ENCODE assay signal across 13 cellular contexts in the genomic region with DNA sequence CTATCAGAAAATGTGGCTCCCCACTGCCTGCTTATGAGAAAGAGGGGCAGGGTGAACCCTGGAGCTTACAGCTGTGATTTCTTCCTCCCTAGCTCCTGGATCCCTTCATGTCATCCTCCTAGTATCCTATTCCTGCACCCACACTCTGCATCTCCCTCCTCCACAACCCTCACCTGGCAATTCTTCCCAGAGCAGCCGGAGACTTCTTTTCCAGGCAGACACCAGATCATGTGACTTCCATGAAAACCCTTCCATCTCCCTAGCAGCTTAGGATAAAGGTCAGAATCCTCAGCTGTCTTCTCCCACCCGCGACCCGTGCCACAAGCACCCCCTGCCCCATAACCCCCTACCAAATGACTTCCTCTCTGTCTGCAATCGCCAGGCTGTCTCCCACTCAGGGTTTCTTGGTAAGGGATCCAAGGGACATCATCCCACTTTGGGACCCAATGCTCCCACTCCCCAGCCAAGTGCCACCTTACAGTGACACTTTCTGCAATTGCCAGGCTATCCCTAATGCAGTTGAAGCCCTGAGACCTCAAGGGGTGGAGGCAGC.
DNase-seq lines count a peak whose midpoint lies in the region; ATAC-seq and TF ChIP-seq lines count a peak whose summit lies in the region.
"Had no signal": no experiment of that assay in that cellular context is flagged by ENCODE, and none has a peak within 500 bp of the region (broad histone marks: within the 10 kb centered on the region; RNA-seq: fewer than 3 reads in every experiment).

No MANE protein-coding gene starts in this region.

- no peak for TF ChIP-seq CTCF in brain (conservative IDR thresholded peaks at IDR 0.05)
- TF ChIP-seq CTCF in endodermal cell (conservative IDR thresholded peaks at IDR 0.05) = no peak
- no peak for TF ChIP-seq CTCF in MCF 10A (IDR thresholded peaks at IDR 0.05; ENCODE audit: unreplicated experiment)

- H2BK120ac ChIP-seq in neuronal stem cell (ENCODE audit: low read depth, low read length) = no peak overlapping the region

- no peaks in the 10 kb centered on the region for H3K9me3 ChIP-seq in endodermal cell (ENCODE audit: control insufficient read depth, low read length)
- H3K9me3 ChIP-seq in neuronal stem cell (replicated peaks in 1 of 2; ENCODE audit: control insufficient read depth in 2 of 2, insufficient read depth in 1 of 2, low read depth in 1 of 2, low read length in 2 of 2) = no peaks in the 10 kb centered on the region

- H3K4me3 ChIP-seq in endodermal cell (ENCODE audit: low read length) (no peak overlapping the region), neuronal stem cell (ENCODE audit: low read length in 2 of 2) (no peak overlapping the region)
- H3K4me3 ChIP-seq: GM23338 had no signal

- no peak overlapping the region for H3K23ac ChIP-seq in neuronal stem cell (ENCODE audit: low read depth, low read length, poor library complexity)

- 91 to 93% methylated on average over 5 of the region's 5 CpGs for WGBS in endodermal cell (ENCODE audit: insufficient coverage in 1 of 2, insufficient read length in 1 of 2), 2 experiments
- no CpG with 5 or more reads among the region's 5 CpGs for WGBS in neuronal stem cell (ENCODE audit: extremely low coverage in 2 of 2, insufficient read length in 2 of 2, insufficient replicate concordance in 1 of 2), 2 donors

- H3K27me3 Mint-ChIP-seq in brain = peaks cover 5% of the 10 kb centered on the region
- peaks cover 14% of the 10 kb centered on the region for H3K27me3 Mint-ChIP-seq in endodermal cell (ENCODE audit: insufficient read depth)
- peaks cover 14% of the 10 kb centered on the region for H3K27me3 Mint-ChIP-seq in MCF 10A (ENCODE audit: insufficient read depth, unreplicated experiment)
- peaks cover 8% of the 10 kb centered on the region for H3K27me3 Mint-ChIP-seq in stimulated activated naive CD8-positive, alpha-beta T cell treated with anti-CD3 and anti-CD28 coated beads, Interleukin-15, amount 100 ng/mL, for 72 hours
- H3K27me3 Mint-ChIP-seq: B cell had no signal

- H3K4me3 Mint-ChIP-seq in brain = no peak overlapping the region
- no peak overlapping the region for H3K4me3 Mint-ChIP-seq in endodermal cell
- H3K4me3 Mint-ChIP-seq in MCF 10A (ENCODE audit: unreplicated experiment) = no peak overlapping the region
- H3K4me3 Mint-ChIP-seq in stimulated activated naive CD8-positive, alpha-beta T cell treated with anti-CD3 and anti-CD28 coated beads, Interleukin-15, amount 100 ng/mL, for 72 hours = no peak overlapping the region
- H3K4me3 Mint-ChIP-seq: B cell; CD4-positive, alpha-beta T cell; GM23338; H9 had no signal

- ATAC-seq in GM18873 (IDR thresholded peaks at IDR 0.05; ENCODE audit: low FRiP score, unreplicated experiment) (no peak), GM21515 (IDR thresholded peaks at IDR 0.05; ENCODE audit: unreplicated experiment) (no peak)
- no peak for ATAC-seq in stimulated activated naive CD8-positive, alpha-beta T cell treated with anti-CD3 and anti-CD28 coated beads, Interleukin-15, amount 100 ng/mL, for 72 hours
- ATAC-seq: GM23338 had no signal

- H3K9ac ChIP-seq in endodermal cell (ENCODE audit: extremely low read depth, low read length, poor library complexity, severe bottlenecking) (no peak overlapping the region), neuronal stem cell (ENCODE audit: low read depth, low read length, poor library complexity) (no peak overlapping the region)

- H3K79me1 ChIP-seq in neuronal stem cell (ENCODE audit: low read depth, low read length) = no peaks in the 10 kb centered on the region

- H3K4me1 Mint-ChIP-seq in brain (peaks cover 61% of the 10 kb centered on the region), endodermal cell (peaks cover 12% of the 10 kb centered on the region), MCF 10A (ENCODE audit: insufficient read depth, unreplicated experiment) (peaks cover 10% of the 10 kb centered on the region)
- no peaks in the 10 kb centered on the region for H3K4me1 Mint-ChIP-seq in stimulated activated naive CD8-positive, alpha-beta T cell treated with anti-CD3 and anti-CD28 coated beads, Interleukin-15, amount 100 ng/mL, for 72 hours
- H3K4me1 Mint-ChIP-seq: B cell had no signal

- H3K27me3 ChIP-seq in endodermal cell (ENCODE audit: control insufficient read depth, insufficient read depth, low read length, poor library complexity, severe bottlenecking) (no peaks in the 10 kb centered on the region), neuronal stem cell (ENCODE audit: control insufficient read depth in 3 of 3, insufficient read depth in 3 of 3, low read depth in 1 of 3, low read length in 3 of 3) (no peaks in the 10 kb centered on the region)

- no peak overlapping the region for H3K4ac ChIP-seq in neuronal stem cell (ENCODE audit: low read length)

- peak overlapping the region; percentile 4 for H2AK5ac ChIP-seq in neuronal stem cell (ENCODE audit: low read depth, low read length)

- H3K27ac ChIP-seq in endodermal cell (ENCODE audit: low read depth, low read length) = no peak overlapping the region
- no peak overlapping the region for H3K27ac ChIP-seq in neuronal stem cell (replicated peaks; ENCODE audit: low read length)

- CTCF ChIA-PET in MCF 10A (lab: Yijun Ruan, JAX) = interaction anchor here (0.5 kb wide), 1 partner anchor 626 kb away, joined by 3 read pairs; no protein-coding TSS in a partner anchor

- H2AFZ ChIP-seq in neuronal stem cell (ENCODE audit: low read length) = no peak overlapping the region
- H2AFZ ChIP-seq: GM23338 had no signal

- H3K14ac ChIP-seq in neuronal stem cell (ENCODE audit: low read length) = no peak overlapping the region

- H2BK15ac ChIP-seq in neuronal stem cell (ENCODE audit: low read length) = no peak overlapping the region

- BruUV-seq in MCF 10A (replicated peaks; lab: Mats Ljungman, UMichigan) = no TSS peak

- H3K27ac Mint-ChIP-seq in brain = peak overlapping the region in 4 of 5 experiments; percentile 40 to 86 (median 68)
- H3K27ac Mint-ChIP-seq in endodermal cell = no peak overlapping the region
- H3K27ac Mint-ChIP-seq in MCF 10A (ENCODE audit: low read depth, unreplicated experiment) = no peak overlapping the region
- H3K27ac Mint-ChIP-seq in stimulated activated naive CD8-positive, alpha-beta T cell treated with anti-CD3 and anti-CD28 coated beads, Interleukin-15, amount 100 ng/mL, for 72 hours = no peak overlapping the region
- H3K27ac Mint-ChIP-seq: B cell; CD4-positive, alpha-beta T cell; GM23338; H9 had no signal

- DNase-seq in endodermal cell (peak; percentile 33), neuronal stem cell (ENCODE audit: low spot score) (no peak), MCF 10A (ENCODE audit: unreplicated experiment) (no peak)
- DNase-seq in stimulated activated naive CD8-positive, alpha-beta T cell treated with anti-CD3 and anti-CD28 coated beads, Interleukin-15, amount 100 ng/mL, for 72 hours = no peak
- DNase-seq: Calu3; CD4-positive, alpha-beta T cell; DMS 273 treated with DMSO at 0.1 percent for 48 hours; H9 had no signal

- no peak overlapping the region for H4K91ac ChIP-seq in neuronal stem cell (ENCODE audit: low read depth, low read length, poor library complexity)

- POLR2A ChIA-PET in MCF 10A (lab: Yijun Ruan, JAX) = no interaction called here

- no peaks in the 10 kb centered on the region for H3K36me3 Mint-ChIP-seq in brain
- H3K36me3 Mint-ChIP-seq in endodermal cell (ENCODE audit: low read depth) = no peaks in the 10 kb centered on the region
- H3K36me3 Mint-ChIP-seq in MCF 10A (ENCODE audit: insufficient read depth, unreplicated experiment) = no peaks in the 10 kb centered on the region

- intact Hi-C loops in MCF 10A (cut with micrococcal nuclease) = no loop called here

- H3K36me3 ChIP-seq in endodermal cell (ENCODE audit: control insufficient read depth, insufficient read depth, low read length) (no peaks in the 10 kb centered on the region), neuronal stem cell (replicated peaks in 1 of 2; ENCODE audit: control insufficient read depth in 2 of 2, insufficient read depth in 2 of 2, low read length in 2 of 2) (no peaks in the 10 kb centered on the region)

- no peak overlapping the region for H4K8ac ChIP-seq in neuronal stem cell (ENCODE audit: low read depth, low read length)

- H3K9me3 Mint-ChIP-seq in brain (peaks cover 0 to under 1% (median 0%) of the 10 kb centered on the region in 5 experiments), endodermal cell (no peaks in the 10 kb centered on the region), MCF 10A (ENCODE audit: unreplicated experiment) (no peaks in the 10 kb centered on the region)
- no peaks in the 10 kb centered on the region for H3K9me3 Mint-ChIP-seq in stimulated activated naive CD8-positive, alpha-beta T cell treated with anti-CD3 and anti-CD28 coated beads, Interleukin-15, amount 100 ng/mL, for 72 hours
- H3K9me3 Mint-ChIP-seq: CD4-positive, alpha-beta T cell; GM23338; H9 had no signal

- no peak overlapping the region for H2BK5ac ChIP-seq in neuronal stem cell (ENCODE audit: low read length)

- H2BK12ac ChIP-seq in neuronal stem cell (ENCODE audit: low read length) = no peak overlapping the region

- no peak overlapping the region for H3K4me2 ChIP-seq in neuronal stem cell (ENCODE audit: insufficient read depth, low read length, poor library complexity, severe bottlenecking)
- H3K4me2 ChIP-seq: GM23338 had no signal

- H3K4me1 ChIP-seq in endodermal cell (ENCODE audit: control insufficient read depth, insufficient read depth, low read length) = no peaks in the 10 kb centered on the region
- peaks cover 0 to 11% of the 10 kb centered on the region in 2 donors for H3K4me1 ChIP-seq in neuronal stem cell (ENCODE audit: control insufficient read depth in 2 of 2, insufficient read depth in 1 of 2, low read depth in 1 of 2, low read length in 2 of 2)

- H3K18ac ChIP-seq in neuronal stem cell (ENCODE audit: low read length) = no peak overlapping the region

Comparison
In these comparisons a context has a peak if more than half of its experiments do, and no peak if none do; other contexts are left out.
1. H3K27ac Mint-ChIP-seq: peak in brain (4 of 5); none in endodermal cell (single experiment), MCF 10A (single experiment) and stimulated activated naive CD8-positive, alpha-beta T cell treated with anti-CD3 and anti-CD28 coated beads, Interleukin-15, amount 100 ng/mL, for 72 hours (0 of 2).